Comparison of ENCODE assay signal across 22 cellular contexts in the genomic region with DNA sequence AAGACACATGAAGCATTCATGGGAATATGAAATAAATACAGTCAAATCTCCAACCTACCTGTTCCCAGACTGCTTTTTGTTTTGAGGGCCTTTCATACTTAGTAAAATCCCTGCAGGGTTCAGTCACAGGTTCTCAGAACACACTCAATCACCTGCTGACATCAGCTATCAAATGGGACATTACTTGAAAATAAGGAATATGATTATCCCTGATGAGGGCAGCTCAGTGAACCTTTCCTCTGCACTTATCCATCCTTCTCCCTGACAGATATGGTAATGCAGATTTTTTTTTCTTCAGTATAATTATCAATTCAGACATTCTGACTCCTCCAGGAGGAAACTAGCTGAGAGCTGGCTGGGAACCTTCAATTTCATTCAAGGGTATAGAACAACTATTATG.
"Had no signal": no experiment of that assay in that cellular context is flagged by ENCODE, and none has a peak within 500 bp of the region (broad histone marks: within the 10 kb centered on the region; RNA-seq: fewer than 3 reads in every experiment).

No MANE protein-coding gene starts in this region.

- H3K36me3 ChIP-seq: MG63, SJSA1 had no signal

- H3K4me2 ChIP-seq: SK-N-SH had no signal

- H3K27ac ChIP-seq: SJSA1 had no signal

- H3K9me3 ChIP-seq: MG63, SJSA1, SK-N-SH had no signal

- ATAC-seq: HepG2, T-cell had no signal

- H3K4me3 ChIP-seq: MG63, SJSA1 had no signal

- H3K27me3 ChIP-seq: MG63, SJSA1 had no signal

- H3K9ac ChIP-seq: SK-N-SH had no signal

- H3K9me2 ChIP-seq: SK-N-SH had no signal

- DNase-seq: IMR-90, Karpas-422, KG1, MG63, NCI-H1092, NCI-H1105 treated with DMSO at 0.1 percent for 48 hours, NCI-H146, NCI-H1694 treated with DMSO at 0.1 percent for 48 hours, NCI-H1930, NCI-H2081, NCI-H345, NCI-H446 treated with DMSO at 0.1 percent for 48 hours, NCI-H510A treated with DMSO at 0.1 percent for 48 hours, NCI-H748 treated with DMSO at 0.1 percent for 48 hours, Right ventricle myocardium superior, RPMI8226, SIG-M5, SK-N-SH, SW 1271, T-cell had no signal
